Comparison of ENCODE assay signal across 15 cellular contexts in the genomic region with DNA sequence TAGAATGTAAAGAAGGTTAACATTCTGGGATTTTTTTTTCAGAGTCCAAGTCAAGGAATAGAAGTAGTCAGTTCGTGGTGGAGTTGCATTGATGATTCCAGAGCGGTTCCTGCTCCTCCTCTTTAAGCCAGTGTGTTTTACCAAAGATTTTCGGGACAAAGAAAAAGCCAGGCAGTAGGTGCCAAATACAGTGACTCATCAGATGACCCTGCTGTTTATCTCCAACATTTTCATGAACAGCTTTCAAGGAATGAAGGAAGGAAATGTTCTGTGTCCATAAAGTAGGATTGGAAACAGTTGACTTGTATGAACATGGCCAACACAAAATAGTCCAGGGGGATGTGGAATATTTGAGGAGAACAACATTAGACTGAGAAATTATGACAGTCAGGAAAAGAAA.
DNase-seq lines count a peak whose midpoint lies in the region; ATAC-seq and TF ChIP-seq lines count a peak whose summit lies in the region.
"Had no signal": no experiment of that assay in that cellular context is flagged by ENCODE, and none has a peak within 500 bp of the region (broad histone marks: within the 10 kb centered on the region; RNA-seq: fewer than 3 reads in every experiment).

No MANE protein-coding gene starts in this region.

- H2AFZ ChIP-seq in GM23248, result 0 out of 2 replicates have a peak overlapping the region, but pooled peaks have one; percentile 7

- no peaks in the 10 kb centered on the region for H3K36me3 Mint-ChIP-seq in CD8-positive, alpha-beta T cell

- CTCF ChIA-PET in CD8-positive, alpha-beta T cell (lab: Charles Lee), result no interaction called here

- peaks cover 4% of the 10 kb centered on the region for H3K27me3 Mint-ChIP-seq in CD8-positive, alpha-beta T cell (ENCODE audit: low read depth)

- POLR2A ChIA-PET in CD8-positive, alpha-beta T cell (lab: Charles Lee), result no interaction called here

- H4K20me1 ChIP-seq in GM23248 (ENCODE audit: insufficient read depth), result no peaks in the 10 kb centered on the region

- no peak overlapping the region for H3K27ac Mint-ChIP-seq in CD8-positive, alpha-beta T cell
- H3K27ac Mint-ChIP-seq: CD4-positive, alpha-beta T cell had no signal

- H3K27me3 ChIP-seq in GM23248 (replicated peaks; ENCODE audit: insufficient read depth) (peaks cover 10% of the 10 kb centered on the region; the same call in 1 of the 2 replicates), adipocyte (replicated peaks; ENCODE audit: control insufficient read depth, insufficient read depth, low read length) (peaks cover 7% of the 10 kb centered on the region), aorta (ENCODE audit: control insufficient read depth in 1 of 2, insufficient read depth in 2 of 2, low read length in 1 of 2) (no peaks in the 10 kb centered on the region)
- H3K27me3 ChIP-seq in CD8-positive, alpha-beta T cell (ENCODE audit: insufficient read depth, low read length), result no peaks in the 10 kb centered on the region
- H3K27me3 ChIP-seq: SJCRH30, thyroid gland had no signal

- H3K9me2 ChIP-seq in GM23248 (ENCODE audit: insufficient read depth), result no peaks in the 10 kb centered on the region; the same call in 1 of the 2 replicates

- no peaks in the 10 kb centered on the region for H3K79me2 ChIP-seq in GM23248 (ENCODE audit: insufficient read depth)

- H3K9me3 Mint-ChIP-seq in CD8-positive, alpha-beta T cell, result no peaks in the 10 kb centered on the region
- H3K9me3 Mint-ChIP-seq: CD4-positive, alpha-beta T cell had no signal

- H3K9me3 ChIP-seq in GM23248 (ENCODE audit: low read depth) (no peaks in the 10 kb centered on the region), adipocyte (ENCODE audit: control insufficient read depth, low read length) (no peaks in the 10 kb centered on the region), aorta (ENCODE audit: control insufficient read depth, low read length) (no peaks in the 10 kb centered on the region)
- no peaks in the 10 kb centered on the region for H3K9me3 ChIP-seq in CD8-positive, alpha-beta T cell (ENCODE audit: low read length)
- H3K9me3 ChIP-seq: left ventricle myocardium inferior, SJCRH30, thyroid gland had no signal

- no peak overlapping the region for H3K27ac ChIP-seq in GM23248
- H3K27ac ChIP-seq in aorta (ENCODE audit: low read depth in 1 of 2, low read length in 2 of 2), result no peak overlapping the region
- no peak overlapping the region for H3K27ac ChIP-seq in CD8-positive, alpha-beta T cell (ENCODE audit: low read depth, low read length)
- H3K27ac ChIP-seq: left ventricle myocardium inferior, SJCRH30, thyroid gland had no signal

- H3K36me3 ChIP-seq in GM23248 (ENCODE audit: low read depth), result no peaks in the 10 kb centered on the region
- H3K36me3 ChIP-seq in adipocyte (ENCODE audit: control insufficient read depth, insufficient read depth, low read length, severe bottlenecking), result no peaks in the 10 kb centered on the region
- H3K36me3 ChIP-seq in aorta (ENCODE audit: control insufficient read depth in 1 of 2, insufficient read depth in 2 of 2, low read length in 1 of 2), result no peaks in the 10 kb centered on the region
- no peaks in the 10 kb centered on the region for H3K36me3 ChIP-seq in CD8-positive, alpha-beta T cell (ENCODE audit: insufficient read depth, low read length)
- H3K36me3 ChIP-seq: left ventricle myocardium inferior, SJCRH30, thyroid gland had no signal

- H3K4me1 Mint-ChIP-seq in CD8-positive, alpha-beta T cell (ENCODE audit: low read depth), result no peaks in the 10 kb centered on the region

- H3K4me3 ChIP-seq in GM23248 (peak overlapping the region; percentile 51), adipocyte (ENCODE audit: low read length) (peak overlapping the region; percentile 20), fibroblast of pulmonary artery (replicated peaks; ENCODE audit: low read depth, low read length) (no peak overlapping the region), aorta (ENCODE audit: low read length in 2 of 2) (no peak overlapping the region)
- no peak overlapping the region for H3K4me3 ChIP-seq in CD8-positive, alpha-beta T cell (ENCODE audit: low read depth, low read length)
- H3K4me3 ChIP-seq: GM12878, left ventricle myocardium inferior, SJCRH30, thyroid gland had no signal

- peaks cover 16% of the 10 kb centered on the region for H3K4me1 ChIP-seq in GM23248 (ENCODE audit: insufficient read depth)
- H3K4me1 ChIP-seq in adipocyte (ENCODE audit: control insufficient read depth, insufficient read depth, low read length), result peaks cover 9% of the 10 kb centered on the region
- H3K4me1 ChIP-seq in aorta (ENCODE audit: control insufficient read depth in 1 of 2, insufficient read depth in 2 of 2, low read length in 2 of 2), result no peaks in the 10 kb centered on the region
- H3K4me1 ChIP-seq in CD8-positive, alpha-beta T cell (ENCODE audit: insufficient read depth, low read length), result no peaks in the 10 kb centered on the region
- H3K4me1 ChIP-seq: left ventricle myocardium inferior, thyroid gland had no signal

- H3F3A ChIP-seq in GM23248 (ENCODE audit: insufficient read depth), result peaks cover 17% of the 10 kb centered on the region

- no peak for TF ChIP-seq CTCF in fibroblast of pulmonary artery (IDR thresholded peaks at IDR 0.05; ENCODE audit: low read length, missing control alignments)
- TF ChIP-seq CTCF in CD8-positive, alpha-beta T cell (IDR thresholded peaks at IDR 0.05), result no peak

- peak; percentile 67 for DNase-seq in GM23248
- no peak for DNase-seq in adipocyte (ENCODE audit: low read depth)
- peak; percentile 68 for DNase-seq in fibroblast of pulmonary artery (ENCODE audit: low read depth)
- no peak for DNase-seq in aorta
- no peak for DNase-seq in CD8-positive, alpha-beta T cell
- DNase-seq: activated CD4-positive, CD25-positive, alpha-beta regulatory T cell treated with anti-CD3 and anti-CD28 coated beads, Interleukin-2, amount 50 U/mL, for 72 hours; activated CD8-positive, alpha-beta memory T cell treated with anti-CD3 and anti-CD28 coated beads, Interleukin-2, amount 50 U/mL, for 48 hours; activated naive CD4-positive, alpha-beta T cell; CD4-positive, alpha-beta T cell; left ventricle myocardium inferior; thyroid gland had no signal

- intact Hi-C loops in aorta (cut with DNase I), result no loop called here
- intact Hi-C loops in CD8-positive, alpha-beta T cell (cut with DNase I, micrococcal nuclease), result no loop called here

- H3K4me3 Mint-ChIP-seq in CD8-positive, alpha-beta T cell, result no peak overlapping the region
- H3K4me3 Mint-ChIP-seq: CD4-positive, alpha-beta T cell had no signal

- WGBS in GM23248 (ENCODE audit: low coverage in 1 of 2, low lambda C conversion rate in 2 of 2, missing lambda C conversion rate in 2 of 2), 2 experiments, result 3 to 9% methylated on average over 3 of the region's 3 CpGs
- 55 to 66% methylated on average over 3 of the region's 3 CpGs for WGBS in aorta, 2 donors

- in situ Hi-C loops in GM23248 (cut with MboI), result no loop called here

- no peak overlapping the region for H3K9ac ChIP-seq in GM23248
- H3K9ac ChIP-seq in adipocyte (ENCODE audit: low read length), result no peak overlapping the region

- peak overlapping the region; percentile 63 for H3K4me2 ChIP-seq in GM23248 (ENCODE audit: unreplicated experiment)

- ATAC-seq in aorta (ENCODE audit: low FRiP score) (peak; percentile 33), HG02938 (IDR thresholded peaks at IDR 0.05; ENCODE audit: unreplicated experiment) (no peak), GM18498 (IDR thresholded peaks at IDR 0.05; ENCODE audit: unreplicated experiment) (no peak)
- ATAC-seq in CD8-positive, alpha-beta T cell, result no peak
- ATAC-seq: GM12878 had no signal

Comparison
In these comparisons a context has a peak if more than half of its experiments do, and no peak if none do; other contexts are left out.
1. DNase-seq: peak in GM23248 (single experiment) and fibroblast of pulmonary artery (single experiment); none in adipocyte (single experiment), aorta (0 of 2) and CD8-positive, alpha-beta T cell (0 of 7).
2. H3K4me3 ChIP-seq: peak in GM23248 (single experiment) and adipocyte (single experiment); none in fibroblast of pulmonary artery (single experiment), aorta (0 of 2) and CD8-positive, alpha-beta T cell (single experiment).